In genomic region chr12:29104495-29104894, GRCh38 we compare ENCODE assay signal across 15 cellular contexts. TPM values are rescaled to one million over a fixed set of nuclear protein-coding genes. Genes with fewer than 3 reads are reported as not detected.
DNase-seq lines count a peak whose midpoint lies in the region; ATAC-seq and TF ChIP-seq lines count a peak whose summit lies in the region.
"Had no signal": no experiment of that assay in that cellular context is flagged by ENCODE, and none has a peak within 500 bp of the region (broad histone marks: within the 10 kb centered on the region; RNA-seq: fewer than 3 reads in every experiment).

No MANE protein-coding gene starts in this region.

- H3K27ac ChIP-seq in mucosa of rectum (ENCODE audit: low read depth in 2 of 2, low read length in 2 of 2): peak overlapping the region; percentile 20 to 56
- no peak overlapping the region for H3K27ac ChIP-seq in coronary artery
- H3K27ac ChIP-seq: uterus had no signal

- in situ Hi-C loops in GM13976 (cut with MboI; ENCODE audit: low sequenced_read_pairs, unreplicated experiment): no loop called here

- no peak overlapping the region for H3K4me3 Mint-ChIP-seq in activated CD8-positive, alpha-beta T cell treated with anti-CD3 and anti-CD28 coated beads for 36 hours
- H3K4me3 Mint-ChIP-seq: brain had no signal

- no peaks in the 10 kb centered on the region for H3K27me3 ChIP-seq in mucosa of rectum (ENCODE audit: control insufficient read depth in 2 of 2, insufficient read depth in 2 of 2, low read length in 2 of 2)
- H3K27me3 ChIP-seq: uterus had no signal

- peak; percentile 4 for DNase-seq in NOMO-1 treated with DMSO at 0.1 percent for 48 hours (lab: John Stamatoyannopoulos, UW; ENCODE audit: unreplicated experiment)
- DNase-seq in NOMO-1 treated with dmso at 0.1 percent for 144 hours (lab: John Stamatoyannopoulos, UW; ENCODE audit: unreplicated experiment): no peak
- peak; percentile 48 for DNase-seq in Jurkat, Clone E6-1 (ENCODE audit: low read depth, low spot score)
- no peak for DNase-seq in activated CD8-positive, alpha-beta T cell treated with anti-CD3 and anti-CD28 coated beads for 36 hours
- DNase-seq in GM13976 (ENCODE audit: low spot score): no peak
- no peak for DNase-seq in coronary artery (ENCODE audit: low spot score)
- DNase-seq: 8988T; left ventricle myocardium superior; NCI-H1092; right cardiac atrium; stimulated activated CD4-positive, alpha-beta T cell treated with anti-CD3 and anti-CD28 coated beads, Interleukin-4, amount 100 ng/mL, for 1 hour; uterus had no signal

- H3K27me3 Mint-ChIP-seq in activated CD8-positive, alpha-beta T cell treated with anti-CD3 and anti-CD28 coated beads for 36 hours: no peaks in the 10 kb centered on the region

- peak overlapping the region; percentile 86 for H3K27ac Mint-ChIP-seq in activated CD8-positive, alpha-beta T cell treated with anti-CD3 and anti-CD28 coated beads for 36 hours
- H3K27ac Mint-ChIP-seq: brain had no signal

- POLR2A ChIA-PET in activated CD8-positive, alpha-beta T cell treated with anti-CD3 and anti-CD28 coated beads for 36 hours (lab: Charles Lee): interaction anchor here (1.1 kb wide), 1 partner anchor 46 kb away, joined by 3 read pairs; no protein-coding TSS in a partner anchor

- peaks cover 32% of the 10 kb centered on the region for H3K4me1 Mint-ChIP-seq in activated CD8-positive, alpha-beta T cell treated with anti-CD3 and anti-CD28 coated beads for 36 hours (ENCODE audit: low read depth)
- H3K4me1 Mint-ChIP-seq: brain had no signal

- no peak overlapping the region for H3K9ac ChIP-seq in mucosa of rectum (ENCODE audit: low read depth in 1 of 2, low read length in 2 of 2)

- intact Hi-C loops in activated CD8-positive, alpha-beta T cell treated with anti-CD3 and anti-CD28 coated beads for 36 hours (cut with micrococcal nuclease): loop anchor here (5.0 kb wide), 1 partner anchor 43 kb away; the partner anchor contains the start of gene FAR2

- H3K36me3 ChIP-seq in mucosa of rectum (ENCODE audit: control insufficient read depth in 2 of 2, insufficient read depth in 2 of 2, low read length in 2 of 2): no peaks in the 10 kb centered on the region
- H3K36me3 ChIP-seq: uterus had no signal

- CTCF ChIA-PET in activated CD8-positive, alpha-beta T cell treated with anti-CD3 and anti-CD28 coated beads for 36 hours (lab: Charles Lee): interaction anchor here (1.5 kb wide), 1 partner anchor 17 kb away, joined by 3 read pairs; no protein-coding TSS in a partner anchor

- H3K4me1 ChIP-seq in mucosa of rectum (ENCODE audit: control insufficient read depth in 2 of 2, insufficient read depth in 2 of 2, low read length in 2 of 2): peaks cover 0 to 8% of the 10 kb centered on the region in 2 donors
- H3K4me1 ChIP-seq: uterus had no signal

- H3K4me3 ChIP-seq in Jurkat, Clone E6-1 (ENCODE audit: low read length): no peak overlapping the region
- H3K4me3 ChIP-seq in mucosa of rectum (ENCODE audit: low read length in 2 of 2) (no peak overlapping the region), coronary artery (no peak overlapping the region)
- H3K4me3 ChIP-seq: uterus had no signal

- peaks cover 5% of the 10 kb centered on the region for H3K9me3 Mint-ChIP-seq in activated CD8-positive, alpha-beta T cell treated with anti-CD3 and anti-CD28 coated beads for 36 hours
- H3K9me3 Mint-ChIP-seq: brain had no signal

- peak; percentile 37 for ATAC-seq in activated CD8-positive, alpha-beta T cell treated with anti-CD3 and anti-CD28 coated beads for 36 hours
- ATAC-seq in HG03280 (IDR thresholded peaks at IDR 0.05; ENCODE audit: unreplicated experiment): no peak
- ATAC-seq: left ventricle myocardium superior, right cardiac atrium had no signal

- no peak for TF ChIP-seq CTCF in activated CD8-positive, alpha-beta T cell treated with anti-CD3 and anti-CD28 coated beads for 36 hours (IDR thresholded peaks at IDR 0.05)
- TF ChIP-seq CTCF in GM13976 (IDR thresholded peaks at IDR 0.05; ENCODE audit: borderline replicate concordance, control extremely low read depth, extremely low read depth, insufficient read depth, missing control alignments) (no peak), coronary artery (IDR thresholded peaks at IDR 0.05) (no peak)

- H3K36me3 Mint-ChIP-seq in activated CD8-positive, alpha-beta T cell treated with anti-CD3 and anti-CD28 coated beads for 36 hours (ENCODE audit: low read depth): no peaks in the 10 kb centered on the region
- H3K36me3 Mint-ChIP-seq: brain had no signal

- no peaks in the 10 kb centered on the region for H3K9me3 ChIP-seq in mucosa of rectum (ENCODE audit: control insufficient read depth in 2 of 2, low read length in 2 of 2)
- H3K9me3 ChIP-seq: uterus had no signal

RNA-seq across cellular contexts. Expression of gene FAR2, which starts 44.6 kb away (rescaled TPM):
- polyA plus RNA-seq in Jurkat, Clone E6-1 (2012; ENCODE audit: insufficient read depth, insufficient read length): 9.9 TPM
- total RNA-seq in activated CD8-positive, alpha-beta T cell treated with anti-CD3 and anti-CD28 coated beads for 36 hours: 1 to 10 TPM; 6.0 to 7.0 TPM

Comparison
In these comparisons a context has a peak if more than half of its experiments do, and no peak if none do; other contexts are left out.
1. DNase-seq: peak in NOMO-1 treated with DMSO at 0.1 percent for 48 hours (single experiment) and Jurkat, Clone E6-1 (single experiment); none in NOMO-1 treated with dmso at 0.1 percent for 144 hours (single experiment), activated CD8-positive, alpha-beta T cell treated with anti-CD3 and anti-CD28 coated beads for 36 hours (single experiment), GM13976 (single experiment) and coronary artery (single experiment).
2. H3K27ac ChIP-seq: peak in mucosa of rectum (2 of 2); none in coronary artery (0 of 2).